25 cellular contexts compared by ENCODE assay signal in genomic region chr4:10144971-10145370, GRCh38.
"Had no signal": no experiment of that assay in that cellular context is flagged by ENCODE, and none has a peak within 500 bp of the region (broad histone marks: within the 10 kb centered on the region; RNA-seq: fewer than 3 reads in every experiment).

No MANE protein-coding gene starts in this region.

- H3K4me1 ChIP-seq: heart left ventricle, left lung, neural progenitor cell, psoas muscle, tibial nerve had no signal

- H3K4me3 Mint-ChIP-seq: activated CD8-positive, alpha-beta memory T cell treated with anti-CD3 and anti-CD28 coated beads, Interleukin-2, amount 10 ng/mL, durations not matched to agents 7 days and 5 days; activated CD8-positive, alpha-beta T cell treated with anti-CD3 and anti-CD28 coated beads, Interleukin-2, amount 10 ng/mL, durations not matched to agents 7 days and 5 days; activated naive CD8-positive, alpha-beta T cell; central memory CD8-positive, alpha-beta T cell; natural killer cell; neural progenitor cell had no signal

- DNase-seq: activated CD4-positive, alpha-beta T cell treated with anti-CD3 and anti-CD28 coated beads for 1 hour; activated CD8-positive, alpha-beta memory T cell treated with anti-CD3 and anti-CD28 coated beads, Interleukin-2, amount 10 ng/mL, durations not matched to agents 7 days and 5 days; activated CD8-positive, alpha-beta T cell treated with anti-CD3 and anti-CD28 coated beads, Interleukin-2, amount 10 ng/mL, durations not matched to agents 7 days and 5 days; activated naive CD4-positive, alpha-beta T cell treated with Interleukin-2 at 50 U/mL for 16 hours; activated T-cell treated with anti-CD3 and anti-CD28 coated beads, Interleukin-2, amount 50 U/mL, for 48 hours; anterior cingulate cortex; dorsolateral prefrontal cortex; effector memory CD4-positive, alpha-beta T cell; foreskin fibroblast; heart left ventricle; hypothalamus; left lung; natural killer cell; occipital lobe; psoas muscle; stimulated activated CD4-positive, alpha-beta T cell treated with anti-CD3 and anti-CD28 coated beads, Interleukin-1b, Interleukin-23, amount 100 ng/mL, for 48 hours; stimulated activated naive CD4-positive, alpha-beta T cell treated with Interleukin-2 at 50 U/mL for 16 hours; T-helper 9 cell had no signal

- H3K4me1 Mint-ChIP-seq: activated CD8-positive, alpha-beta memory T cell treated with anti-CD3 and anti-CD28 coated beads, Interleukin-2, amount 10 ng/mL, durations not matched to agents 7 days and 5 days; central memory CD8-positive, alpha-beta T cell; natural killer cell; neural progenitor cell had no signal

- H3K27me3 Mint-ChIP-seq: activated CD8-positive, alpha-beta memory T cell treated with anti-CD3 and anti-CD28 coated beads, Interleukin-2, amount 10 ng/mL, durations not matched to agents 7 days and 5 days; activated naive CD8-positive, alpha-beta T cell had no signal

- H3K36me3 ChIP-seq: heart left ventricle, left lung, neural progenitor cell, tibial nerve had no signal

- H3K9me3 Mint-ChIP-seq: central memory CD8-positive, alpha-beta T cell; natural killer cell; neural progenitor cell had no signal

- H3K27ac ChIP-seq: dorsolateral prefrontal cortex, heart left ventricle, left lung, neural progenitor cell, parathyroid adenoma, psoas muscle, tibial nerve had no signal

- H3K27me3 ChIP-seq: left lung, tibial nerve had no signal

- ATAC-seq: activated CD8-positive, alpha-beta memory T cell treated with anti-CD3 and anti-CD28 coated beads, Interleukin-2, amount 10 ng/mL, durations not matched to agents 7 days and 5 days; activated CD8-positive, alpha-beta T cell treated with anti-CD3 and anti-CD28 coated beads, Interleukin-2, amount 10 ng/mL, durations not matched to agents 7 days and 5 days; heart left ventricle; left lung; natural killer cell; psoas muscle had no signal

- H3K36me3 Mint-ChIP-seq: activated CD8-positive, alpha-beta memory T cell treated with anti-CD3 and anti-CD28 coated beads, Interleukin-2, amount 10 ng/mL, durations not matched to agents 7 days and 5 days; activated naive CD8-positive, alpha-beta T cell; natural killer cell; neural progenitor cell had no signal

- H3K4me3 ChIP-seq: dorsolateral prefrontal cortex, heart left ventricle, left lung, lung, neural progenitor cell, psoas muscle, smooth muscle cell, tibial nerve had no signal

- H3K27ac Mint-ChIP-seq: activated CD8-positive, alpha-beta memory T cell treated with anti-CD3 and anti-CD28 coated beads, Interleukin-2, amount 10 ng/mL, durations not matched to agents 7 days and 5 days; activated CD8-positive, alpha-beta T cell treated with anti-CD3 and anti-CD28 coated beads, Interleukin-2, amount 10 ng/mL, durations not matched to agents 7 days and 5 days; activated naive CD8-positive, alpha-beta T cell; natural killer cell; neural progenitor cell had no signal

- H3K9me3 ChIP-seq: heart left ventricle, left lung, psoas muscle, tibial nerve had no signal
